ENCODE assay signal across 8 cellular contexts in genomic region chr4:16227462-16227868, GRCh38. TPM values are rescaled to one million over a fixed set of nuclear protein-coding genes. Genes with fewer than 3 reads are reported as not detected.
A peak's percentile ranks its signal among the peaks of the same experiment; 100 is the strongest.
DNase-seq lines count a peak whose midpoint lies in the region; ATAC-seq, FAIRE-seq and TF ChIP-seq lines count a peak whose summit lies in the region.

No MANE protein-coding gene starts in this region.

- peak overlapping the region; percentile 87 for H2AFZ ChIP-seq in PC-3 (ENCODE audit: low read length)

- H3K27ac ChIP-seq in 22Rv1 (peak overlapping the region; percentile 92), PC-3 (ENCODE audit: low read length) (peak overlapping the region; percentile 34), kidney (ENCODE audit: low read depth in 2 of 2, low read length in 2 of 2) (peak overlapping the region; percentile 93 to 97)

- POLR2A ChIA-PET in PC-3 (lab: Charles Lee; ENCODE audit: unreplicated experiment): no interaction called here

- peak overlapping the region; percentile 78 for H3K4me3 Mint-ChIP-seq in stimulated activated effector memory CD8-positive, alpha-beta T cell treated with anti-CD3 and anti-CD28 coated beads, Interleukin-12 subunit alpha, Interleukin-12 subunit beta, amount 100 ng/mL, for 72 hours

- no peaks in the 10 kb centered on the region for H4K20me1 ChIP-seq in PC-3 (ENCODE audit: low read length)

- CTCF ChIA-PET in PC-3 (lab: Charles Lee): no interaction called here

- TSS peak; percentile 59 for BruUV-seq in PC-3 (replicated peaks; lab: Mats Ljungman, UMichigan)

- peaks cover 32% of the 10 kb centered on the region for H3K4me1 Mint-ChIP-seq in stimulated activated effector memory CD8-positive, alpha-beta T cell treated with anti-CD3 and anti-CD28 coated beads, Interleukin-12 subunit alpha, Interleukin-12 subunit beta, amount 100 ng/mL, for 72 hours

- H3K79me2 ChIP-seq in PC-3 (ENCODE audit: low read length): peaks cover 49% of the 10 kb centered on the region

- peak overlapping the region; percentile 91 for H3K4me2 ChIP-seq in PC-3 (ENCODE audit: low read length)

- intact Hi-C loops in PC-3 (cut with micrococcal nuclease): loop anchor here (5.0 kb wide), 1 partner anchor 35 kb away; no protein-coding TSS in a partner anchor
- intact Hi-C loops in kidney (cut with DNase I): no loop called here

- peak overlapping the region; percentile 80 for H3K9ac ChIP-seq in PC-3 (ENCODE audit: low read length)
- H3K9ac ChIP-seq in kidney (ENCODE audit: low read length in 2 of 2): peak overlapping the region; percentile 89 to 92

- ATAC-seq in GM18868 (IDR thresholded peaks at IDR 0.05; ENCODE audit: unreplicated experiment): peak; percentile 2
- no peak for ATAC-seq in PC-3
- no peak for ATAC-seq in stimulated activated effector memory CD8-positive, alpha-beta T cell treated with anti-CD3 and anti-CD28 coated beads, Interleukin-12 subunit alpha, Interleukin-12 subunit beta, amount 100 ng/mL, for 72 hours

- TF ChIP-seq CTCF in 22Rv1 (IDR thresholded peaks at IDR 0.05) (no peak), PC-3 (conservative IDR thresholded peaks at IDR 0.05; ENCODE audit: low read depth, low read length) (no peak), cardiac fibroblast (IDR thresholded peaks at IDR 0.05; ENCODE audit: low read depth, low read length) (no peak), kidney (IDR thresholded peaks at IDR 0.05; ENCODE audit: borderline replicate concordance, extremely low read depth, insufficient read depth) (no peak), GM20000 (IDR thresholded peaks at IDR 0.05; ENCODE audit: extremely low read depth, missing control alignments) (no peak)

- H3K36me3 Mint-ChIP-seq in stimulated activated effector memory CD8-positive, alpha-beta T cell treated with anti-CD3 and anti-CD28 coated beads, Interleukin-12 subunit alpha, Interleukin-12 subunit beta, amount 100 ng/mL, for 72 hours: peaks cover 12% of the 10 kb centered on the region

- H3K4me3 ChIP-seq in PC-3 (ENCODE audit: low read length) (peak overlapping the region; percentile 92), cardiac fibroblast (replicated peaks in 1 of 2; ENCODE audit: low read depth in 2 of 2, low read length in 2 of 2) (peak overlapping the region; percentile 68 to 81), kidney (ENCODE audit: low read length in 2 of 2) (peak overlapping the region; percentile 86 to 91)

- H3K9me3 ChIP-seq in PC-3 (ENCODE audit: low read length) (no peaks in the 10 kb centered on the region), kidney (ENCODE audit: control insufficient read depth in 1 of 2, low read length in 2 of 2) (no peaks in the 10 kb centered on the region)

- peak overlapping the region; percentile 92 for H3K27ac Mint-ChIP-seq in stimulated activated effector memory CD8-positive, alpha-beta T cell treated with anti-CD3 and anti-CD28 coated beads, Interleukin-12 subunit alpha, Interleukin-12 subunit beta, amount 100 ng/mL, for 72 hours

- no peaks in the 10 kb centered on the region for H3K27me3 ChIP-seq in PC-3 (ENCODE audit: low read length)

- no peak for FAIRE-seq in kidney (lab: Jason Lieb, UNC)

- peaks cover 18% of the 10 kb centered on the region; the same call in 1 of the 2 replicates for H3K4me1 ChIP-seq in PC-3 (ENCODE audit: insufficient read depth, low read length)
- peaks cover 23 to 30% of the 10 kb centered on the region in 2 donors for H3K4me1 ChIP-seq in kidney (ENCODE audit: control insufficient read depth in 1 of 2, insufficient read depth in 1 of 2, low read depth in 1 of 2, low read length in 2 of 2)

- DNase-seq in PC-3 (peak; percentile 13), cardiac fibroblast (ENCODE audit: low read depth in 2 of 2) (peak; percentile 35 to 39), kidney (peak; percentile 70), NCI-H82 treated with DMSO at 0.1 percent for 48 hours (lab: John Stamatoyannopoulos, UW; ENCODE audit: unreplicated experiment) (no peak), GM20000 (ENCODE audit: low spot score) (no peak)
- DNase-seq in stimulated activated effector memory CD8-positive, alpha-beta T cell treated with anti-CD3 and anti-CD28 coated beads, Interleukin-12 subunit alpha, Interleukin-12 subunit beta, amount 100 ng/mL, for 72 hours (ENCODE audit: low spot score in 2 of 2): no peak

- H3K36me3 ChIP-seq in PC-3 (ENCODE audit: low read depth, low read length): no peaks in the 10 kb centered on the region
- H3K36me3 ChIP-seq in kidney (ENCODE audit: control insufficient read depth in 1 of 2, insufficient read depth in 2 of 2, low read length in 2 of 2): no peaks in the 10 kb centered on the region

- no peaks in the 10 kb centered on the region for H3K9me3 Mint-ChIP-seq in stimulated activated effector memory CD8-positive, alpha-beta T cell treated with anti-CD3 and anti-CD28 coated beads, Interleukin-12 subunit alpha, Interleukin-12 subunit beta, amount 100 ng/mL, for 72 hours

- H3K9me2 ChIP-seq in PC-3 (replicated peaks; ENCODE audit: low read length): no peaks in the 10 kb centered on the region

- no peaks in the 10 kb centered on the region for H3F3A ChIP-seq in PC-3 (ENCODE audit: low read length, unreplicated experiment)

RNA-seq across cellular contexts. Expression of gene TAPT1, which starts 1.2 kb away (rescaled TPM):
- total RNA-seq in PC-3 (2014; rRNA removed) (6.0 and 8.7 TPM in 2 replicates), kidney (36.8 TPM)
- polyA plus RNA-seq in kidney (ENCODE audit: insufficient read depth, low read depth, low replicate concordance): 20.8 TPM

Comparison
In these comparisons a context has a peak if more than half of its experiments do, and no peak if none do; other contexts are left out.
1. H3K27ac ChIP-seq: peak in every context shown above with its lines; median percentile 95 in kidney; 92 in 22Rv1; 34 in PC-3.
2. DNase-seq: peak in PC-3 (single experiment), cardiac fibroblast (2 of 2) and kidney (single experiment); none in stimulated activated effector memory CD8-positive, alpha-beta T cell treated with anti-CD3 and anti-CD28 coated beads, Interleukin-12 subunit alpha, Interleukin-12 subunit beta, amount 100 ng/mL, for 72 hours (0 of 2), NCI-H82 treated with DMSO at 0.1 percent for 48 hours (single experiment) and GM20000 (single experiment).
3. Peak in every context shown above with its lines, with median percentiles within 50 percentile points of each other: H3K4me3 ChIP-seq.